Comparison of ENCODE assay signal across 1 cellular context in genomic region chr3:58305882-58306661, GRCh38.
TF ChIP-seq lines count a peak whose summit lies in the region.

Gene HTD2 (plus strand): TSS chr3:58306520. CDS start chr3:58317614, 11,094 bp downstream.
Gene RPP14 (plus strand): TSS chr3:58306245. CDS start chr3:58310330, 4,085 bp downstream.

TF ChIP-seq in liver, 16 proteins besides CTCF, POLR2A, EP300 and RAD21 (continued from another document):
- TF ChIP-seq MAX (IDR thresholded peaks at IDR 0.05) = peak; percentile 71
- peak; percentile 66 for TF ChIP-seq ATF3 (IDR thresholded peaks at IDR 0.05)
- peak; percentile 22 to 45 for TF ChIP-seq HNF4A (conservative IDR thresholded peaks at IDR 0.05)
- TF ChIP-seq EGR1 (IDR thresholded peaks at IDR 0.05; ENCODE audit: low read depth in 2 of 2) = peak in 1 of 2 donors; percentile 21
- TF ChIP-seq TAF1 (conservative IDR thresholded peaks at IDR 0.05) = no peak
- peak; percentile 46 for TF ChIP-seq NR2F2 (IDR thresholded peaks at IDR 0.05)
- no peak for TF ChIP-seq FOXA2 (IDR thresholded peaks at IDR 0.05)
- peak; percentile 71 to 74 for TF ChIP-seq JUND (IDR thresholded peaks at IDR 0.05)
- peak; percentile 67 for TF ChIP-seq SP1 (IDR thresholded peaks at IDR 0.05)
